In the genomic region with DNA sequence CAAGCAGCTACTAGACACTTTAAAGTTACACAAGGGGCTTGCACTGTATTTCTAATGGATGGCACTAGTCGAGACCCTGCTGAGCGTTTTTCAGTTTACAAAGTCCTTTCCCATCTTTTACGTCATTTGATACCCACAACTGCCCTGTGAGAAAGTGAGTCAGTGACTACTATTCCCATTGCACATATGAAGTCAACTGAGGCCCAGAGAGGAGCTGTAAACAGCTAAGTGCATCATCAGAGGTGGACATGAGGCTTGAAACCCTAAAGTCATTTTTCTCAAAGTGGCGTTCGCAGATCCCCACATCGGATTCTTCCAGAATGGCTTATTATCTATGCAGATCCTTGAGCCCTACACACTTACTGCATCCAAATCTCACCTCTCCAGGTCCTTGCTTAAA, we compare ENCODE assay signal across 9 cellular contexts. TPM values are rescaled to one million over a fixed set of nuclear protein-coding genes. Genes with fewer than 3 reads are reported as not detected.
"Had no signal": no experiment of that assay in that cellular context is flagged by ENCODE, and none has a peak within 500 bp of the region (broad histone marks: within the 10 kb centered on the region; RNA-seq: fewer than 3 reads in every experiment).

No MANE protein-coding gene starts in this region.

- FAIRE-seq: HTR-8/SVneo, K562 had no signal

- H3K27ac Mint-ChIP-seq: IgD-negative memory B cell had no signal

- H3K9ac ChIP-seq: KMS-11 had no signal

- H3K27ac ChIP-seq: HL-60, KMS-11 had no signal

- H3K4me2 ChIP-seq: KMS-11 had no signal

- H3K4me3 ChIP-seq: K562 had no signal

- H3K36me3 Mint-ChIP-seq: IgD-negative memory B cell had no signal

- DNase-seq: IMR-90, KBM-7, KG1 had no signal

- H3K4me3 Mint-ChIP-seq: IgD-negative memory B cell had no signal

- ATAC-seq: K562 had no signal

- H3K27me3 Mint-ChIP-seq: IgD-negative memory B cell had no signal

RNA-seq across cellular contexts. Expression of a gene that starts 50.6 kb away (rescaled TPM):
- total RNA-seq: HT-29, IMR-90, K562 had no signal
- polyA plus RNA-seq: IgD-negative memory B cell had no signal
